In genomic region chr7:45986355-45987298, GRCh38 we compare ENCODE assay signal across 15 cellular contexts.
"Had no signal": no experiment of that assay in that cellular context is flagged by ENCODE, and none has a peak within 500 bp of the region (broad histone marks: within the 10 kb centered on the region; RNA-seq: fewer than 3 reads in every experiment).

No MANE protein-coding gene starts in this region.

- H3K4me3 ChIP-seq: adrenal gland, ascending aorta, colonic mucosa, dorsolateral prefrontal cortex, heart left ventricle, lower lobe of right lung, psoas muscle, right atrium auricular region had no signal

- H3K36me3 ChIP-seq: adrenal gland, ascending aorta, colonic mucosa, heart left ventricle, lower lobe of right lung, right atrium auricular region had no signal

- DNase-seq: activated naive CD4-positive, alpha-beta T cell; activated T-cell treated with anti-CD3 and anti-CD28 coated beads, Interleukin-2, amount 50 U/mL, for 4 hours; adrenal gland; colonic mucosa; dorsolateral prefrontal cortex; heart left ventricle; lower lobe of right lung; naive thymus-derived CD4-positive, alpha-beta T cell; psoas muscle; stimulated activated CD4-positive, alpha-beta T cell treated with anti-CD3 and anti-CD28 coated beads, Interleukin-4, amount 100 ng/mL, for 24 hours; stimulated activated naive CD8-positive, alpha-beta T cell treated with anti-CD3 and anti-CD28 coated beads, Interleukin-15, Interleukin-2, amounts not matched to agents 100 U/mL and 50 U/mL, for 24 hours; T-cell had no signal

- FAIRE-seq: islet of Langerhans had no signal

- H3K9me3 ChIP-seq: adrenal gland, ascending aorta, colonic mucosa, lower lobe of right lung, psoas muscle, right atrium auricular region had no signal

- ATAC-seq: activated T-cell treated with anti-CD3 and anti-CD28 coated beads, Interleukin-2, amount 50 U/mL, for 4 hours; heart left ventricle; lower lobe of right lung; naive thymus-derived CD4-positive, alpha-beta T cell; psoas muscle; stimulated activated naive CD8-positive, alpha-beta T cell treated with anti-CD3 and anti-CD28 coated beads, Interleukin-15, Interleukin-2, amounts not matched to agents 100 U/mL and 50 U/mL, for 24 hours; T-cell had no signal

- H3K27ac ChIP-seq: adrenal gland, colonic mucosa, dorsolateral prefrontal cortex, heart left ventricle, lower lobe of right lung, psoas muscle, right atrium auricular region had no signal

- H3K4me1 ChIP-seq: adrenal gland, colonic mucosa, psoas muscle had no signal

- H3K27me3 ChIP-seq: adrenal gland, ascending aorta, colonic mucosa, heart left ventricle, right atrium auricular region had no signal
